Comparison of ENCODE assay signal across 11 cellular contexts in the genomic region with DNA sequence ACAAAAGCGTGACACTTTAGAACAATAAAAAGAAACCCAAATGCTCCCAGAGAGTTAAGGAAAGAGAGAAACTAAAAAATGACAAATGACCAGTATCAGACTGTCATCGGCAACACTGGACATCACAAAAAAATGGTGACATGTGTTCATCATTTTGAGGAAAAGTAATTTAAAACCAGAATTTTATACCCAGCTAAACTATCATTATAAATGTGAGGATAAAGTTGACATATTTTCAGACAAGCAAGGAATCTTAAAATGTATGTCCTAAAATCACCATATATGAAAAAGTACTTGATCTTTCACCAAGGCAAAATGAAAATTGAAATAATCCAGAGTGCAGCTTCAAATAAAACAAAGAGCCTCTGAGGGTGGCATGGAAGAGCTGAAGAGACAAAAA. TPM values are rescaled to one million over a fixed set of nuclear protein-coding genes. Genes with fewer than 3 reads are reported as not detected.
"Had no signal": no experiment of that assay in that cellular context is flagged by ENCODE, and none has a peak within 500 bp of the region (broad histone marks: within the 10 kb centered on the region; RNA-seq: fewer than 3 reads in every experiment).

No MANE protein-coding gene starts in this region.

- H2AFZ ChIP-seq: GM23338 had no signal

- H3K4me3 ChIP-seq: GM23338 had no signal

- H3K9ac ChIP-seq: KMS-11 had no signal

- H3K4me2 ChIP-seq: GM23338, KMS-11 had no signal

- ATAC-seq: GM23338 had no signal

- H3K4me3 Mint-ChIP-seq: GM23338, H9, HFFc6 had no signal

- H3K27ac ChIP-seq: HL-60, KMS-11 had no signal

- H3K27ac Mint-ChIP-seq: GM23338, H9, HFFc6 had no signal

- FAIRE-seq: H1, H54 had no signal

- DNase-seq: H9, HCEC 1CT, HFFc6, IMR-90, KBM-7 had no signal

RNA-seq across cellular contexts. Expression of gene KRTAP10-11, which starts 1.3 kb away (rescaled TPM):
- total RNA-seq: GM23338, H1, H9, HFFc6, HT1080, IMR-90 had no signal
- polyA plus RNA-seq: GM23338, H1, IMR-90 had no signal

RNA-seq across cellular contexts. Expression of gene KRTAP10-10, which starts 7.7 kb away (rescaled TPM):
- total RNA-seq: GM23338, H1, H9, HFFc6, HT1080, IMR-90 had no signal
- polyA plus RNA-seq: GM23338, H1, IMR-90 had no signal

RNA-seq across cellular contexts. Expression of gene KRTAP12-4, which starts 9.6 kb away (rescaled TPM):
- total RNA-seq: GM23338, H1, H9, HFFc6, HT1080, IMR-90 had no signal
- polyA plus RNA-seq: GM23338, H1, IMR-90 had no signal

RNA-seq across cellular contexts. Expression of gene KRTAP12-3, which starts 12.9 kb away (rescaled TPM):
- total RNA-seq: GM23338, H1, H9, HFFc6, HT1080, IMR-90 had no signal
- polyA plus RNA-seq: GM23338, H1, IMR-90 had no signal

RNA-seq across cellular contexts. Expression of gene KRTAP10-9, which starts 18.0 kb away (rescaled TPM):
- total RNA-seq: GM23338, H1, H9, HFFc6, HT1080, IMR-90 had no signal
- polyA plus RNA-seq: GM23338, H1, IMR-90 had no signal
